19 cellular contexts compared by ENCODE assay signal in the genomic region with DNA sequence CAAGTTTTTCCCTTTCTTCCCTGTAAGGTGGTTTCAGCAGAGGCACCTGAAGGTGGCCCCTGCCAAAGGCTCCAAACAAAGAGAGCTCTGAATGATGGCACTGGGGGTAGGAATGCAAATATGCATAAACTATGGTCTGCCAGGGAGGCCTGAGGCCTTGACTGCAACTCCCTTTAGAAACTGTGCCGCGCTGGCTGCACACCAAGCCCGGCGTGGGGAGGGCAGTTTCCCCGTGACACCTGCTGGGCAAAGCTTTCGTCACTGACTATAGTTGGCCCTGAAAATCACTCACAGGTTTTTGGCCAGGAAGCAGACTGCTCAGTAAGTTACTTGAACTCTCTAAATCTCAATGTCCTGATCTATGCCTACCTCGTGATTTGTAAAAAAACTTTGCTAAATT.
"Had no signal": no experiment of that assay in that cellular context is flagged by ENCODE, and none has a peak within 500 bp of the region (broad histone marks: within the 10 kb centered on the region; RNA-seq: fewer than 3 reads in every experiment).

No MANE protein-coding gene starts in this region.

- H3K9me3 ChIP-seq: colonic mucosa, lower lobe of right lung, tibial nerve, vagina had no signal

- H3K4me3 Mint-ChIP-seq: activated CD4-positive, alpha-beta T cell treated with anti-CD3 and anti-CD28 coated beads, Interleukin-2, amount 10 ng/mL, durations not matched to agents 7 days and 5 days; activated naive CD4-positive, alpha-beta T cell treated with anti-CD3 and anti-CD28 coated beads, Interleukin-2, amount 50 U/mL, for 24 hours; naive thymus-derived CD8-positive, alpha-beta T cell; T-helper 1 cell treated with Interleukin-12 subunit alpha and Interleukin-12 subunit beta and Interleukin-4 antibody, amounts not matched to agents 30 μg/mL and 1 μg/mL, for 36 hours had no signal

- H3K79me2 ChIP-seq: hepatocyte had no signal

- H3K4me2 ChIP-seq: hepatocyte had no signal

- H3K27ac ChIP-seq: colonic mucosa, foreskin keratinocyte, hepatocyte, lower lobe of right lung, tibial nerve, vagina had no signal

- H3K27ac Mint-ChIP-seq: activated CD4-positive, alpha-beta T cell treated with anti-CD3 and anti-CD28 coated beads, Interleukin-2, amount 10 ng/mL, durations not matched to agents 7 days and 5 days; activated naive CD4-positive, alpha-beta T cell treated with anti-CD3 and anti-CD28 coated beads, Interleukin-2, amount 50 U/mL, for 24 hours; naive thymus-derived CD8-positive, alpha-beta T cell; T-helper 1 cell treated with Interleukin-12 subunit alpha and Interleukin-12 subunit beta and Interleukin-4 antibody, amounts not matched to agents 30 μg/mL and 1 μg/mL, for 36 hours had no signal

- H3K4me3 ChIP-seq: colonic mucosa, hepatocyte, lower lobe of right lung, tibial nerve, vagina had no signal

- H3K27me3 Mint-ChIP-seq: activated CD4-positive, alpha-beta T cell treated with anti-CD3 and anti-CD28 coated beads, Interleukin-2, amount 10 ng/mL, durations not matched to agents 7 days and 5 days; activated naive CD4-positive, alpha-beta T cell treated with anti-CD3 and anti-CD28 coated beads, Interleukin-2, amount 50 U/mL, for 24 hours; naive thymus-derived CD8-positive, alpha-beta T cell had no signal

- ATAC-seq: activated CD4-positive, CD25-positive, alpha-beta regulatory T cell treated with anti-CD3 and anti-CD28 coated beads, Interleukin-2, amount 50 U/mL, for 24 hours; left colon; naive thymus-derived CD8-positive, alpha-beta T cell had no signal

- H3K36me3 Mint-ChIP-seq: activated naive CD4-positive, alpha-beta T cell treated with anti-CD3 and anti-CD28 coated beads, Interleukin-2, amount 50 U/mL, for 24 hours; naive thymus-derived CD8-positive, alpha-beta T cell had no signal

- H2AFZ ChIP-seq: hepatocyte had no signal

- H3K27me3 ChIP-seq: colonic mucosa, foreskin keratinocyte, hepatocyte, tibial nerve, vagina had no signal

- H3K4me1 Mint-ChIP-seq: activated CD4-positive, alpha-beta T cell treated with anti-CD3 and anti-CD28 coated beads, Interleukin-2, amount 10 ng/mL, durations not matched to agents 7 days and 5 days; activated naive CD4-positive, alpha-beta T cell treated with anti-CD3 and anti-CD28 coated beads, Interleukin-2, amount 50 U/mL, for 24 hours; naive thymus-derived CD8-positive, alpha-beta T cell had no signal

- DNase-seq: activated CD4-positive, alpha-beta T cell treated with anti-CD3 and anti-CD28 coated beads, Interleukin-2, amount 10 ng/mL, durations not matched to agents 7 days and 5 days; activated CD8-positive, alpha-beta memory T cell treated with anti-CD3 and anti-CD28 coated beads, Interleukin-2, amount 50 U/mL, for 4 hours; activated effector memory CD4-positive, alpha-beta T cell treated with Interleukin-2 at 50 U/mL for 16 hours; activated T-cell treated with anti-CD3 and anti-CD28 coated beads, Interleukin-2, amount 50 U/mL, for 48 hours; colonic mucosa; left colon; lower lobe of right lung; naive thymus-derived CD8-positive, alpha-beta T cell; stimulated activated CD4-positive, alpha-beta T cell treated with anti-CD3 and anti-CD28 coated beads, Interleukin-12 subunit alpha, Interleukin-12 subunit beta, amount 100 ng/mL, for 4 hours; stimulated activated CD4-positive, alpha-beta T cell treated with anti-CD3 and anti-CD28 coated beads, Interleukin-2, amount 100 ng/mL, for 24 hours; stimulated activated naive CD4-positive, alpha-beta T cell treated with Interleukin-2 at 50 U/mL for 16 hours had no signal

- H3K4me1 ChIP-seq: colonic mucosa, foreskin keratinocyte, lower lobe of right lung, tibial nerve, vagina had no signal

- H3K9me3 Mint-ChIP-seq: activated CD4-positive, alpha-beta T cell treated with anti-CD3 and anti-CD28 coated beads, Interleukin-2, amount 10 ng/mL, durations not matched to agents 7 days and 5 days; activated naive CD4-positive, alpha-beta T cell treated with anti-CD3 and anti-CD28 coated beads, Interleukin-2, amount 50 U/mL, for 24 hours; T-helper 1 cell treated with Interleukin-12 subunit alpha and Interleukin-12 subunit beta and Interleukin-4 antibody, amounts not matched to agents 30 μg/mL and 1 μg/mL, for 36 hours had no signal

- H3K36me3 ChIP-seq: colonic mucosa, lower lobe of right lung, tibial nerve, vagina had no signal

- FAIRE-seq: islet of Langerhans had no signal
